In the genomic region with DNA sequence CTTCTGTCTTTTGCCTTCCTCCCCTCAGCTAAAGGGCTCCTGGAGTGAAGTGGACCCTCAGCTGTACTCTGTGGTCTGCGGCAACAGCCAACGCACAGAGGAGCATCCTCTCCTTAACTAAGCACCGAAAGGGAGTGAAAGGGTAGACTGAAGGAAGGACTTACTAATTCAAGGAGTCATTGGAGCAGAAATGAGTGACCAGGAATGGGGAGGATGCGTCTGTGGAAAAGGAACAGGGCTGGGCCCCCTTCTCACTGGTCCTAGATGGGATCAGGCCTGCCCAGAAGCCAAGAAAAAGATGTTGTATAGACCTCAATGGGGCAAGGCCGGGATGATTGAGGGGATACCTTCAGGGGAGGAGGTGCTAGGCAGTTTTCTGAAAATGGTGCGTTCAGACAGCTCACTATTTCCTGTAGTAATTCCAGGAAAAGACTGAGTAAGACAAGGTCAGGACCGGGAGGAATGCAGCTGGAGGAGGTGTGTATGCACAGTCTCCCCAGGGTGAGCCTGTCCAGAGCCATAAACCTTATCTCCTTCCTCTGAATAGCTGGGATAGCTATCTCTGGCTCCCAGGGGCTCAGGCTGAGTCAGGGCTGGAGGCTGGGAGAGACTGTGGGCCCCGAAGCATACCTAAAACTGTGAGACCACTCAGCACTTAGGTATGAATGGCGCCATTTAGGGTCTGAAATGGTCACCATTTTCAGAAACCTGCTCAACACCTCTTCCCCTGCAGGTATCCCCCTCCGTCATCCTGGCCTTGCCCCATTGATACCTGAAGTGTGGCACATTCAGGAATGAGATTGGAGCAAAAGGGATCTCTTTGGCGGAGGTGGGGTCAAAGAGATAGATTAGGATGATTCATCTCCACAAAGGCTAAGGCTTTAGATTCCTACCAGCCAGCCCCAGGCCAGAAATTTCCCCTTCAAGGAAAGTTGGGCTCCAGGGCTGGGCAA, we compare ENCODE assay signal across 1 cellular context.
TF ChIP-seq lines count a peak whose summit lies in the region.

No MANE protein-coding gene starts in this region.

TF ChIP-seq in HepG2, 621 proteins besides CTCF, POLR2A, EP300 and RAD21 (continued from another document and continues in another):
- TF ChIP-seq, protein P1, sequence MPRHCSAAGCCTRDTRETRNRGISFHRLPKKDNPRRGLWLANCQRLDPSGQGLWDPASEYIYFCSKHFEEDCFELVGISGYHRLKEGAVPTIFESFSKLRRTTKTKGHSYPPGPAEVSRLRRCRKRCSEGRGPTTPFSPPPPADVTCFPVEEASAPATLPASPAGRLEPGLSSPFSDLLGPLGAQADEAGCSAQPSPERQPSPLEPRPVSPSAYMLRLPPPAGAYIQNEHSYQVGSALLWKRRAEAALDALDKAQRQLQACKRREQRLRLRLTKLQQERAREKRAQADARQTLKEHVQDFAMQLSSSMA (CRISPR knock-in tag; IDR thresholded peaks at IDR 0.05) = 0 out of 2 replicates have a peak, but pooled peaks have one; percentile 9
- 0 out of 2 replicates have a peak, but pooled peaks have one; percentile 25 for TF ChIP-seq ZNF317 (CRISPR knock-in tag; IDR thresholded peaks at IDR 0.05)
- TF ChIP-seq, protein P2, sequence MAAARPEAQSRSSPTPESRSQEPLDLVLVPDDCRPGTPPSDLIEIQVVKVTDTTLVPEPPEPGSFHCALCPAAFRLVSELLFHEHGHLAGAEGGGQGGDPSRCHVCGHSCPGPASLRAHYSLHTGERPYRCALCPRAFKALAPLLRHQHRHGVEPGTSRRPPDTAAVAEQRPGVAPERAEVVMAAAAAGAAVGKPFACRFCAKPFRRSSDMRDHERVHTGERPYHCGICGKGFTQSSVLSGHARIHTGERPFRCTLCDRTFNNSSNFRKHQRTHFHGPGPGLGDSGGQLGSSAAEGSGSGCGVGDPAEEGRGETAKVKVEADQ (CRISPR knock-in tag; IDR thresholded peaks at IDR 0.05; ENCODE audit: borderline replicate concordance) = 0 out of 2 replicates have a peak, but pooled peaks have one; percentile 39
- TF ChIP-seq KDM1A (CRISPR knock-in tag; IDR thresholded peaks at IDR 0.05) = peak; percentile 62; the same call in 1 of the 2 replicates
- no peak for TF ChIP-seq SOX13 (IDR thresholded peaks at IDR 0.05)
- TF ChIP-seq SOX13 (CRISPR knock-in tag; conservative IDR thresholded peaks at IDR 0.05 in 1 of 2, IDR thresholded peaks at IDR 0.05 in 1 of 2) = 0 out of 4 replicates have a peak, but pooled peaks of 1 of the 2 experiments have one; percentile 6
- TF ChIP-seq ZNF382 (CRISPR knock-in tag; IDR thresholded peaks at IDR 0.05; ENCODE audit: borderline replicate concordance) = no peak
- TF ChIP-seq XRCC5 (optimal IDR thresholded peaks at IDR 0.05; ENCODE audit: low read length) = peak; percentile 27
- TF ChIP-seq ZNF232 (CRISPR knock-in tag; IDR thresholded peaks at IDR 0.05; ENCODE audit: borderline replicate concordance) = no peak
- peak; percentile 44; the same call in 1 of the 2 replicates for TF ChIP-seq ETV5 (CRISPR knock-in tag; IDR thresholded peaks at IDR 0.05; ENCODE audit: borderline replicate concordance)
- 0 out of 2 replicates have a peak, but pooled peaks have one; percentile 15 for TF ChIP-seq BORCS8-MEF2B (CRISPR knock-in tag; IDR thresholded peaks at IDR 0.05)
- TF ChIP-seq, protein P3, sequence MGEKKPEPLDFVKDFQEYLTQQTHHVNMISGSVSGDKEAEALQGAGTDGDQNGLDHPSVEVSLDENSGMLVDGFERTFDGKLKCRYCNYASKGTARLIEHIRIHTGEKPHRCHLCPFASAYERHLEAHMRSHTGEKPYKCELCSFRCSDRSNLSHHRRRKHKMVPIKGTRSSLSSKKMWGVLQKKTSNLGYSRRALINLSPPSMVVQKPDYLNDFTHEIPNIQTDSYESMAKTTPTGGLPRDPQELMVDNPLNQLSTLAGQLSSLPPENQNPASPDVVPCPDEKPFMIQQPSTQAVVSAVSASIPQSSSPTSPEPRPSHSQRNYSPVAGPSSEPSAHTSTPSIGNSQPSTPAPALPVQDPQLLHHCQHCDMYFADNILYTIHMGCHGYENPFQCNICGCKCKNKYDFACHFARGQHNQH (CRISPR knock-in tag; IDR thresholded peaks at IDR 0.05) = 0 out of 2 replicates have a peak, but pooled peaks have one; percentile 25
- peak; percentile 71; the same call in 1 of the 2 replicates for TF ChIP-seq ZMYM3 (CRISPR knock-in tag; IDR thresholded peaks at IDR 0.05)
- TF ChIP-seq, protein P4, sequence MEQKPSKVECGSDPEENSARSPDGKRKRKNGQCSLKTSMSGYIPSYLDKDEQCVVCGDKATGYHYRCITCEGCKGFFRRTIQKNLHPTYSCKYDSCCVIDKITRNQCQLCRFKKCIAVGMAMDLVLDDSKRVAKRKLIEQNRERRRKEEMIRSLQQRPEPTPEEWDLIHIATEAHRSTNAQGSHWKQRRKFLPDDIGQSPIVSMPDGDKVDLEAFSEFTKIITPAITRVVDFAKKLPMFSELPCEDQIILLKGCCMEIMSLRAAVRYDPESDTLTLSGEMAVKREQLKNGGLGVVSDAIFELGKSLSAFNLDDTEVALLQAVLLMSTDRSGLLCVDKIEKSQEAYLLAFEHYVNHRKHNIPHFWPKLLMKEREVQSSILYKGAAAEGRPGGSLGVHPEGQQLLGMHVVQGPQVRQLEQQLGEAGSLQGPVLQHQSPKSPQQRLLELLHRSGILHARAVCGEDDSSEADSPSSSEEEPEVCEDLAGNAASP (CRISPR knock-in tag; IDR thresholded peaks at IDR 0.05; ENCODE audit: borderline replicate concordance) = 0 out of 2 replicates have a peak, but pooled peaks have one; percentile 23
- TF ChIP-seq, protein P5, sequence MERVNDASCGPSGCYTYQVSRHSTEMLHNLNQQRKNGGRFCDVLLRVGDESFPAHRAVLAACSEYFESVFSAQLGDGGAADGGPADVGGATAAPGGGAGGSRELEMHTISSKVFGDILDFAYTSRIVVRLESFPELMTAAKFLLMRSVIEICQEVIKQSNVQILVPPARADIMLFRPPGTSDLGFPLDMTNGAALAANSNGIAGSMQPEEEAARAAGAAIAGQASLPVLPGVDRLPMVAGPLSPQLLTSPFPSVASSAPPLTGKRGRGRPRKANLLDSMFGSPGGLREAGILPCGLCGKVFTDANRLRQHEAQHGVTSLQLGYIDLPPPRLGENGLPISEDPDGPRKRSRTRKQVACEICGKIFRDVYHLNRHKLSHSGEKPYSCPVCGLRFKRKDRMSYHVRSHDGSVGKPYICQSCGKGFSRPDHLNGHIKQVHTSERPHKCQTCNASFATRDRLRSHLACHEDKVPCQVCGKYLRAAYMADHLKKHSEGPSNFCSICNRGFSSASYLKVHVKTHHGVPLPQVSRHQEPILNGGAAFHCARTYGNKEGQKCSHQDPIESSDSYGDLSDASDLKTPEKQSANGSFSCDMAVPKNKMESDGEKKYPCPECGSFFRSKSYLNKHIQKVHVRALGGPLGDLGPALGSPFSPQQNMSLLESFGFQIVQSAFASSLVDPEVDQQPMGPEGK (CRISPR knock-in tag; IDR thresholded peaks at IDR 0.05) = peak; percentile 76
- TF ChIP-seq FOSL2 (CRISPR knock-in tag; IDR thresholded peaks at IDR 0.05) = peak; percentile 58
- no peak for TF ChIP-seq CEBPB (IDR thresholded peaks at IDR 0.05; ENCODE audit: borderline replicate concordance, low read depth, low read length)
- TF ChIP-seq, protein P6, sequence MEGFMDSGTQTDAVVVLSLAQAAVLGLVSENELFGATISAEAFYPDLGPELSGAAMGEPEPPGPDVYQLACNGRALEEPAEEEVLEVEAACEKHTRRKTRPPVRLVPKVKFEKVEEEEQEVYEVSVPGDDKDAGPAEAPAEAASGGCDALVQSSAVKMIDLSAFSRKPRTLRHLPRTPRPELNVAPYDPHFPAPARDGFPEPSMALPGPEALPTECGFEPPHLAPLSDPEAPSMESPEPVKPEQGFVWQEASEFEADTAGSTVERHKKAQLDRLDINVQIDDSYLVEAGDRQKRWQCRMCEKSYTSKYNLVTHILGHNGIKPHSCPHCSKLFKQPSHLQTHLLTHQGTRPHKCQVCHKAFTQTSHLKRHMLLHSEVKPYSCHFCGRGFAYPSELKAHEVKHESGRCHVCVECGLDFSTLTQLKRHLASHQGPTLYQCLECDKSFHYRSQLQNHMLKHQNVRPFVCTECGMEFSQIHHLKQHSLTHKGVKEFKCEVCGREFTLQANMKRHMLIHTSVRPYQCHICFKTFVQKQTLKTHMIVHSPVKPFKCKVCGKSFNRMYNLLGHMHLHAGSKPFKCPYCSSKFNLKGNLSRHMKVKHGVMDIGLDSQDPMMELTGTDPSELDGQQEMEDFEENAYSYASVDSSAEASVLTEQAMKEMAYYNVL (CRISPR knock-in tag; IDR thresholded peaks at IDR 0.05; ENCODE audit: borderline replicate concordance) = 0 out of 2 replicates have a peak, but pooled peaks have one; percentile 13
- 0 out of 4 replicates have a peak, but pooled peaks of 1 of the 2 experiments have one; percentile 33 for TF ChIP-seq KLF16 (CRISPR knock-in tag; IDR thresholded peaks at IDR 0.05)
- TF ChIP-seq GABPB1 (CRISPR knock-in tag; IDR thresholded peaks at IDR 0.05) = no peak
- 0 out of 2 replicates have a peak, but pooled peaks have one; percentile 1 for TF ChIP-seq PHF8 (CRISPR knock-in tag; IDR thresholded peaks at IDR 0.05)
- no peak for TF ChIP-seq ZNF644 (CRISPR knock-in tag; IDR thresholded peaks at IDR 0.05; ENCODE audit: low read depth)
- no peak for TF ChIP-seq SALL2 (CRISPR knock-in tag; IDR thresholded peaks at IDR 0.05)
- TF ChIP-seq SAP130 (CRISPR knock-in tag; IDR thresholded peaks at IDR 0.05; ENCODE audit: low read depth) = peak; percentile 32; the same call in 1 of the 2 replicates
- 0 out of 2 replicates have a peak, but pooled peaks have one; percentile 17 for TF ChIP-seq ZNF605 (CRISPR knock-in tag; IDR thresholded peaks at IDR 0.05)
- TF ChIP-seq GATAD2A (CRISPR knock-in tag; IDR thresholded peaks at IDR 0.05) = 0 out of 2 replicates have a peak, but pooled peaks have one; percentile 24
- TF ChIP-seq ZNF761 (CRISPR knock-in tag; conservative IDR thresholded peaks at IDR 0.05) = 0 out of 2 replicates have a peak, but pooled peaks have one; percentile 3
- TF ChIP-seq, protein P7, sequence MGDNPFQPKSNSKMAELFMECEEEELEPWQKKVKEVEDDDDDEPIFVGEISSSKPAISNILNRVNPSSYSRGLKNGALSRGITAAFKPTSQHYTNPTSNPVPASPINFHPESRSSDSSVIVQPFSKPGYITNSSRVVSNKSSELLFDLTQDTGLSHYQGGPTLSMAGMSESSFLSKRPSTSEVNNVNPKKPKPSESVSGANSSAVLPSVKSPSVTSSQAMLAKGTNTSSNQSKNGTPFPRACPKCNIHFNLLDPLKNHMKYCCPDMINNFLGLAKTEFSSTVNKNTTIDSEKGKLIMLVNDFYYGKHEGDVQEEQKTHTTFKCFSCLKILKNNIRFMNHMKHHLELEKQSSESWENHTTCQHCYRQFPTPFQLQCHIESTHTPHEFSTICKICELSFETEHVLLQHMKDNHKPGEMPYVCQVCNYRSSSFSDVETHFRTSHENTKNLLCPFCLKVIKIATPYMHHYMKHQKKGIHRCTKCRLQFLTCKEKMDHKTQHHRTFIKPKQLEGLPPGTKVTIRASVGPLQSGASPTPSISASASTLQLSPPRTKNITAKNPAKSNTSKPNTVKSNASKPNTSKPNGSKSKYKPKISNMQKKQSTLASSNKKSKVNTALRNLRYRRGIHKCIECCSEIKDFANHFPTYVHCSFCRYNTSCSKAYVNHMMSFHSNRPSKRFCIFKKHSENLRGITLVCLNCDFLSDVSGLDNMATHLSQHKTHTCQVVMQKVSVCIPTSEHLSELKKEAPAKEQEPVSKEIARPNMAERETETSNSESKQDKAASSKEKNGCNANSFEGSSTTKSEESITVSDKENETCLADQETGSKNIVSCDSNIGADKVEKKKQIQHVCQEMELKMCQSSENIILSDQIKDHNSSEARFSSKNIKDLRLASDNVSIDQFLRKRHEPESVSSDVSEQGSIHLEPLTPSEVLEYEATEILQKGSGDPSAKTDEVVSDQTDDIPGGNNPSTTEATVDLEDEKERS (CRISPR knock-in tag; IDR thresholded peaks at IDR 0.05) = no peak
- TF ChIP-seq KDM5B (CRISPR knock-in tag; IDR thresholded peaks at IDR 0.05; ENCODE audit: borderline replicate concordance) = 0 out of 2 replicates have a peak, but pooled peaks have one; percentile 20
- TF ChIP-seq YEATS2 (CRISPR knock-in tag; IDR thresholded peaks at IDR 0.05; ENCODE audit: borderline replicate concordance) = peak; percentile 7; the same call in 1 of the 2 replicates
- TF ChIP-seq NCOA2 (CRISPR knock-in tag; IDR thresholded peaks at IDR 0.05) = peak; percentile 55; the same call in 1 of the 2 replicates
- peak; percentile 46; the same call in 1 of the 2 replicates for TF ChIP-seq BCL6 (CRISPR knock-in tag; IDR thresholded peaks at IDR 0.05)
- TF ChIP-seq TEAD3 (CRISPR knock-in tag; optimal IDR thresholded peaks at IDR 0.05; ENCODE audit: borderline replicate concordance) = peak; percentile 76
- TF ChIP-seq RXRA (CRISPR knock-in tag; IDR thresholded peaks at IDR 0.05) = peak; percentile 44; the same call in 1 of the 2 replicates
- no peak for TF ChIP-seq ZNF251 (CRISPR knock-in tag; IDR thresholded peaks at IDR 0.05)
- TF ChIP-seq, protein P8, sequence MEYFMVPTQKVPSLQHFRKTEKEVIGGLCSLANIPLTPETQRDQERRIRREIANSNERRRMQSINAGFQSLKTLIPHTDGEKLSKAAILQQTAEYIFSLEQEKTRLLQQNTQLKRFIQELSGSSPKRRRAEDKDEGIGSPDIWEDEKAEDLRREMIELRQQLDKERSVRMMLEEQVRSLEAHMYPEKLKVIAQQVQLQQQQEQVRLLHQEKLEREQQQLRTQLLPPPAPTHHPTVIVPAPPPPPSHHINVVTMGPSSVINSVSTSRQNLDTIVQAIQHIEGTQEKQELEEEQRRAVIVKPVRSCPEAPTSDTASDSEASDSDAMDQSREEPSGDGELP (IDR thresholded peaks at IDR 0.05; ENCODE audit: borderline replicate concordance, low read depth) = peak; percentile 16; the same call in 1 of the 2 replicates
- TF ChIP-seq FIP1L1 (IDR thresholded peaks at IDR 0.05; ENCODE audit: borderline replicate concordance, insufficient read depth, low read depth, low read length) = no peak
- TF ChIP-seq ERF (CRISPR knock-in tag; IDR thresholded peaks at IDR 0.05) = 0 out of 2 replicates have a peak, but pooled peaks have one; percentile 38
- no peak for TF ChIP-seq SOX6 (IDR thresholded peaks at IDR 0.05)
- TF ChIP-seq SOX6 (CRISPR knock-in tag; IDR thresholded peaks at IDR 0.05) = peak; percentile 1; the same call in 1 of the 2 replicates
